16 cellular contexts compared by ENCODE assay signal in the genomic region with DNA sequence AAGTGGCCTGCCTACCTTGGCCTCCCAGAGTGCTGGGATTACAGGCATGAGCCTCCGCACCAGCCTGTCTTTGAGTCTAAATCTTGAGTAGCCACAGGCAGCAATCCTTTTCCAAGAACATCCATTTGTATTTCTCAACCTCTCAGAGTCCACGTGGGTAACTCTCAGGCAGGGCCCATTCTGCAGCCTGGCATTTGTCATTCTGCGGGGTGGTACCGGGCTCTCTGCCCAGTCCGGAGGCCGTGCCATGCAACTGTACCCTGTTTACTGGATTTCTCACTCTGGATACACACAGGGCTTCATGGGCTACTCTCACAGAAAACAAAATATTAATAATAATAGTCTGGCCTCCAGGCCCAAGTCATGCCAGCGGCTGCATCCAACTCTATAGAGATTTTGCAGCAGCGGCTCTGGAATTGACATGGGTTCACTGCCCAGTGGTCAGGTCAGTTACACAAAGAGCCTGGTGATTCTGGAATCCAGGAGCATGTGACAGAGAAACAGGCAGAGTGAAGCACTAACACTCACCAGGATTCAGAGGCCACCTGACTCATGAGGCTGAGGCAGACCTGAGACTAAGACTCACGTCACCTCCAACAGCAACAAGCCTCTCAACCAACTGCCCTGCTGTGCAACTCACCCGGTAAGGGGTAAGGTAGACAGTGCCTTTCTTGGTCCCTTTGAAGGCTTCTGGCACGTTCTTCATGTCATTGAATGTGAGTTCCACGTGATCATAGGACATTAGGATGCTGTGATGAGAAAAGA. TPM values are rescaled to one million over a fixed set of nuclear protein-coding genes. Genes with fewer than 3 reads are reported as not detected.
DNase-seq lines count a peak whose midpoint lies in the region; ATAC-seq and TF ChIP-seq lines count a peak whose summit lies in the region.
"Had no signal": no experiment of that assay in that cellular context is flagged by ENCODE, and none has a peak within 500 bp of the region (broad histone marks: within the 10 kb centered on the region; RNA-seq: fewer than 3 reads in every experiment).

No MANE protein-coding gene starts in this region.

- peak overlapping the region; percentile 6 for H3K27ac ChIP-seq in neutrophil
- H3K27ac ChIP-seq in tibial nerve: peak overlapping the region; percentile 45 to 83 (median 64)
- no peak overlapping the region for H3K27ac ChIP-seq in PC-9
- H3K27ac ChIP-seq: uterus had no signal

- 66 to 75% methylated on average over 12 of the region's 12 CpGs for WGBS in tibial nerve, 2 donors

- peaks cover 40% of the 10 kb centered on the region for H3F3A ChIP-seq in PC-9 (ENCODE audit: insufficient read depth, low read depth)

- peak; percentile 66 for DNase-seq in Right ventricle myocardium superior
- DNase-seq in cardiac septum (ENCODE audit: low spot score): no peak
- DNase-seq in globus pallidus (ENCODE audit: low spot score): peak; percentile 76
- DNase-seq in tibial nerve (ENCODE audit: low spot score in 2 of 2): no peak
- no peak for DNase-seq in PC-9
- DNase-seq in activated effector memory CD4-positive, alpha-beta T cell treated with anti-CD3 and anti-CD28 coated beads, Interleukin-2, amount 50 U/mL, for 16 hours: no peak
- DNase-seq: activated CD4-positive, CD25-positive, alpha-beta regulatory T cell; cortex of kidney; NCI-H1930; NCI-H524; stimulated activated CD4-positive, alpha-beta T cell treated with anti-CD3 and anti-CD28 coated beads, Interleukin-2, amount 100 ng/mL, for 24 hours; stimulated activated CD8-positive, alpha-beta memory T cell treated with anti-CD3 and anti-CD28 coated beads, Interleukin-4, amount 100 ng/mL, for 48 hours; uterus had no signal

- H3K9me2 ChIP-seq in PC-9 (ENCODE audit: insufficient read depth): no peaks in the 10 kb centered on the region

- intact Hi-C loops in Right ventricle myocardium superior (cut with DNase I): no loop called here
- intact Hi-C loops in cardiac septum (cut with DNase I): no loop called here
- intact Hi-C loops in PC-9 (cut with micrococcal nuclease; ENCODE audit: unreplicated experiment): no loop called here

- CTCF ChIA-PET in PC-9 (lab: Charles Lee): no interaction called here

- peaks cover 39% of the 10 kb centered on the region for H3K79me2 ChIP-seq in PC-9 (ENCODE audit: low read depth)

- peaks cover 3% of the 10 kb centered on the region; the same call in 1 of the 2 replicates for H4K20me1 ChIP-seq in PC-9 (ENCODE audit: insufficient read depth)

- peak; percentile 5 for ATAC-seq in Right ventricle myocardium superior (ENCODE audit: poor library complexity)
- no peak for ATAC-seq in GM19395 (IDR thresholded peaks at IDR 0.05; ENCODE audit: unreplicated experiment)
- ATAC-seq: Panc1 had no signal

- peaks cover 67% of the 10 kb centered on the region for H3K36me3 ChIP-seq in neutrophil
- peaks cover 0 to 67% (median 51%) of the 10 kb centered on the region in 3 donors for H3K36me3 ChIP-seq in tibial nerve
- H3K36me3 ChIP-seq in PC-9 (ENCODE audit: low read depth): peaks cover 26% of the 10 kb centered on the region
- H3K36me3 ChIP-seq: uterus had no signal

- peak in 1 of 2 donors; percentile 15 for TF ChIP-seq EP300 in tibial nerve (IDR thresholded peaks at IDR 0.05)

- no peak for TF ChIP-seq CTCF in neutrophil (IDR thresholded peaks at IDR 0.05)
- TF ChIP-seq CTCF in tibial nerve (IDR thresholded peaks at IDR 0.05): no peak
- no peak for TF ChIP-seq CTCF in PC-9 (conservative IDR thresholded peaks at IDR 0.05)

- TF ChIP-seq POLR2A in tibial nerve (IDR thresholded peaks at IDR 0.05): no peak

- POLR2A ChIA-PET in PC-9 (lab: Charles Lee; ENCODE audit: unreplicated experiment): no interaction called here

- H3K4me1 ChIP-seq in neutrophil (ENCODE audit: control insufficient read depth in 1 of 2, insufficient read depth in 1 of 2, low read depth in 1 of 2, low read length in 1 of 2): peaks cover 36 to 42% of the 10 kb centered on the region in 2 experiments
- peaks cover 0 to 85% (median 17%) of the 10 kb centered on the region in 4 donors for H3K4me1 ChIP-seq in tibial nerve
- peaks cover 38% of the 10 kb centered on the region for H3K4me1 ChIP-seq in PC-9 (replicated peaks; ENCODE audit: insufficient read depth)

- no peak overlapping the region for H3K4me2 ChIP-seq in PC-9

- BruUV-seq in PC-9 (replicated peaks; lab: Mats Ljungman, UMichigan): no TSS peak

- no peaks in the 10 kb centered on the region for H3K27me3 ChIP-seq in neutrophil
- no peaks in the 10 kb centered on the region for H3K27me3 ChIP-seq in tibial nerve
- H3K27me3 ChIP-seq in PC-9 (ENCODE audit: insufficient read depth, low read depth): no peaks in the 10 kb centered on the region
- H3K27me3 ChIP-seq: uterus had no signal

- no peak overlapping the region for H3K4me3 ChIP-seq in neutrophil (ENCODE audit: low read depth in 1 of 2, low read length in 1 of 2)
- H3K4me3 ChIP-seq in tibial nerve: no peak overlapping the region
- no peak overlapping the region for H3K4me3 ChIP-seq in PC-9
- H3K4me3 ChIP-seq: uterus had no signal

- peaks cover 14% of the 10 kb centered on the region for H3K9me3 ChIP-seq in neutrophil
- H3K9me3 ChIP-seq in tibial nerve: no peaks in the 10 kb centered on the region
- no peaks in the 10 kb centered on the region for H3K9me3 ChIP-seq in PC-9 (ENCODE audit: insufficient read depth, low read depth)
- H3K9me3 ChIP-seq: uterus had no signal

- H2AFZ ChIP-seq in PC-9: no peak overlapping the region

RNA-seq across cellular contexts. Expression of gene WBP2, which starts 4.0 kb away (rescaled TPM):
- total RNA-seq in Right ventricle myocardium superior (145 TPM), cardiac septum (129 TPM), tibial nerve (10 to 100 TPM; 63.5 to 79.7 (median 71.0) TPM), PC-9 (2021) (114 and 159 TPM in 2 replicates)

RNA-seq across cellular contexts. Expression of gene UNC13D, which starts 6.9 kb away (rescaled TPM):
- 10.6 TPM for total RNA-seq in Right ventricle myocardium superior
- 7.9 TPM for total RNA-seq in cardiac septum
- 10 to 100 TPM; 10.5 to 53.1 (median 22.6) TPM for total RNA-seq in tibial nerve
- total RNA-seq in PC-9 (2021): 94.4 and 108 TPM in 2 replicates

RNA-seq across cellular contexts. Expression of gene TRIM47, which starts 27.3 kb away (rescaled TPM):
- total RNA-seq in Right ventricle myocardium superior (33.4 TPM), cardiac septum (39.5 TPM), tibial nerve (10 to 100 TPM; 47.4 to 79.0 (median 57.0) TPM), PC-9 (2021) (46.1 and 48.3 TPM in 2 replicates)

RNA-seq across cellular contexts. Expression of gene TRIM65, which starts 45.6 kb away (rescaled TPM):
- total RNA-seq in Right ventricle myocardium superior (9.1 TPM), cardiac septum (12.1 TPM), tibial nerve (10 to 100 TPM; 40.2 to 68.1 (median 41.5) TPM), PC-9 (2021) (21.1 and 27.1 TPM in 2 replicates)

RNA-seq across cellular contexts. Expression of gene MRPL38, which starts 53.6 kb away (rescaled TPM):
- total RNA-seq in Right ventricle myocardium superior: 113 TPM
- 76.3 TPM for total RNA-seq in cardiac septum
- 100 to 1,000 TPM in 1 of 4 donors, 10 to 100 TPM in 3; 56.8 to 118 (median 76.2) TPM for total RNA-seq in tibial nerve
- 127 and 136 TPM in 2 replicates for total RNA-seq in PC-9 (2021)

Comparison
In these comparisons a context has a peak if more than half of its experiments do, and no peak if none do; other contexts are left out.
1. DNase-seq: peak in Right ventricle myocardium superior (single experiment) and globus pallidus (single experiment); none in cardiac septum (single experiment), tibial nerve (0 of 2), PC-9 (0 of 2) and activated effector memory CD4-positive, alpha-beta T cell treated with anti-CD3 and anti-CD28 coated beads, Interleukin-2, amount 50 U/mL, for 16 hours (single experiment).